ENCODE assay signal across 14 cellular contexts in genomic region chr21:38662224-38662568, GRCh38.
"Had no signal": no experiment of that assay in that cellular context is flagged by ENCODE, and none has a peak within 500 bp of the region (broad histone marks: within the 10 kb centered on the region; RNA-seq: fewer than 3 reads in every experiment).

No MANE protein-coding gene starts in this region.

- DNase-seq: activated CD4-positive, alpha-beta T cell treated with anti-CD3 and anti-CD28 coated beads, Interleukin-2, amount 50 U/mL, for 1 hour; activated CD4-positive, CD25-positive, alpha-beta regulatory T cell; activated naive CD4-positive, alpha-beta T cell treated with anti-CD3 and anti-CD28 coated beads, Interleukin-2, amount 50 U/mL, for 16 hours; adrenal gland; cerebellar nuclear complex; erythroblast; left colon; stimulated activated CD4-positive, alpha-beta T cell treated with anti-CD3 and anti-CD28 coated beads, Interleukin-4, amount 100 ng/mL, for 24 hours; stimulated activated naive CD8-positive, alpha-beta T cell treated with anti-CD3 and anti-CD28 coated beads, Interleukin-15, amount 100 ng/mL, for 72 hours had no signal

- H3K27ac ChIP-seq: parathyroid adenoma had no signal

- H2AFZ ChIP-seq: parathyroid adenoma had no signal

- H3K4me1 ChIP-seq: adrenal gland, parathyroid adenoma had no signal

- H3K27ac Mint-ChIP-seq: activated T-helper 2 cell treated with anti-CD3 and anti-CD28 coated beads, Interferon-gamma antibody, Interleukin-2, Interleukin-4, amounts not matched to agents 10 μg/mL and 5 μg/mL and 100 μg/mL, durations not matched to agents 14 hours and 24 hours and 36 hours; endodermal cell; stimulated activated naive CD8-positive, alpha-beta T cell treated with anti-CD3 and anti-CD28 coated beads, Interleukin-15, amount 100 ng/mL, for 72 hours; T-helper 1 cell treated with Interleukin-12 subunit alpha and Interleukin-12 subunit beta and Interleukin-4 antibody, amounts not matched to agents 30 μg/mL and 1 μg/mL, for 36 hours had no signal

- H3K9ac ChIP-seq: parathyroid adenoma had no signal

- H3K9me3 ChIP-seq: adrenal gland had no signal

- H3K79me2 ChIP-seq: parathyroid adenoma had no signal

- FAIRE-seq: TTC549 had no signal

- H3K9me3 Mint-ChIP-seq: activated T-helper 2 cell treated with anti-CD3 and anti-CD28 coated beads, Interferon-gamma antibody, Interleukin-2, Interleukin-4, amounts not matched to agents 10 μg/mL and 5 μg/mL and 100 μg/mL, durations not matched to agents 14 hours and 24 hours and 36 hours; endodermal cell; stimulated activated naive CD8-positive, alpha-beta T cell treated with anti-CD3 and anti-CD28 coated beads, Interleukin-15, amount 100 ng/mL, for 72 hours; T-helper 1 cell treated with Interleukin-12 subunit alpha and Interleukin-12 subunit beta and Interleukin-4 antibody, amounts not matched to agents 30 μg/mL and 1 μg/mL, for 36 hours had no signal

- H3K36me3 ChIP-seq: adrenal gland had no signal
